Comparison of ENCODE assay signal across 17 cellular contexts in the genomic region with DNA sequence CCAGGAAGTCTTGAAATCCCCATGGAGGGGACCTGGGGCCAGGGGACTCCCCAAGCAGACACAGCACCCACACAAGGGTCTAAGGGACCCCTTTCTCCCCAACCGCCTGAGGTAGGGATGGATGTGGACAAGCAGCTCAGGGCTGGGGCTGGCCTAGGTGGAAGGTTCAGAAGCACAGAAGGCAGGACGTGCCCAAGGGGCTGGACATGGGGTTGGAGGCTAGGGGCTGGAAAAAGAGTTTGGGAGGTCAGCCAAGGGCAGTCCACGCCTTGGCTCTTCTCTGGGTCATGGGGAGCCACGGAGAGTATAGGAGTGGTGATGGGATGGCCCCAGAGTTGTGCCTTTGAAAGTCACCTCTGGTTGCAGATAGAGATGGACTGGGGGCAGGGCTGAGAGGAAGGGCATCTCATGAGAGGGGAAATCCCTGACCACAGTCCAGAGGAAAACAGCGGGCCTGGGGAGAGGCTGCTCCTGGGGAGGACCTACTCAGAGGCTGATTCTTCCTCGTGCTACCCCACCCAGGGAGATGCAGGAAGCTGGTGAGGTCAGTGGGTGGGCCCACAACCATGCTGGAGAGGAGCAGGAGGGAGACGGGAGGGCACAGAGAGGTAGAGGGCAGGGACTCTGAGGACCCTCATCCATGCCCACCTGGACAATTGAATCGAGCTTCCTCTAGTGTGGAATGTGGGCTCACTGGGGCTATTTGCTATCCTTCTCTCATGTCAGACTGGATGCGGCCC. TPM values are rescaled to one million over a fixed set of nuclear protein-coding genes. Genes with fewer than 3 reads are reported as not detected.
"Had no signal": no experiment of that assay in that cellular context is flagged by ENCODE, and none has a peak within 500 bp of the region (broad histone marks: within the 10 kb centered on the region; RNA-seq: fewer than 3 reads in every experiment).

No MANE protein-coding gene starts in this region.

- H3K27me3 ChIP-seq: pancreas, thyroid gland had no signal

- H3K27ac ChIP-seq: pancreas, thyroid gland, VCaP had no signal

- H3K9me3 ChIP-seq: esophagus squamous epithelium, pancreas, thyroid gland had no signal

- H3K27ac Mint-ChIP-seq: activated CD4-positive, alpha-beta T cell treated with anti-CD3 and anti-CD28 coated beads for 36 hours; activated CD8-positive, alpha-beta T cell treated with anti-CD3 and anti-CD28 coated beads for 36 hours; activated naive CD4-positive, alpha-beta T cell treated with anti-CD3 and anti-CD28 coated beads, Interleukin-2, amount 10 ng/mL, durations not matched to agents 7 days and 5 days; activated T-helper 17 cell treated with anti-CD3 and anti-CD28 coated beads, Interleukin-2, amount 50 U/mL, for 72 hours had no signal

- H3K36me3 Mint-ChIP-seq: activated naive CD4-positive, alpha-beta T cell treated with anti-CD3 and anti-CD28 coated beads, Interleukin-2, amount 10 ng/mL, durations not matched to agents 7 days and 5 days had no signal

- DNase-seq: activated CD4-positive, alpha-beta T cell treated with anti-CD3 and anti-CD28 coated beads for 36 hours; activated CD8-positive, alpha-beta T cell treated with anti-CD3 and anti-CD28 coated beads for 36 hours; activated naive CD4-positive, alpha-beta T cell treated with anti-CD3 and anti-CD28 coated beads, Interleukin-2, amount 10 ng/mL, durations not matched to agents 7 days and 5 days; esophagus squamous epithelium; foreskin fibroblast; mesendoderm; T1000; thyroid gland had no signal

- H3K9me3 Mint-ChIP-seq: activated CD8-positive, alpha-beta T cell treated with anti-CD3 and anti-CD28 coated beads for 36 hours; activated naive CD4-positive, alpha-beta T cell treated with anti-CD3 and anti-CD28 coated beads, Interleukin-2, amount 10 ng/mL, durations not matched to agents 7 days and 5 days; activated T-helper 17 cell treated with anti-CD3 and anti-CD28 coated beads, Interleukin-2, amount 50 U/mL, for 72 hours; central memory CD8-positive, alpha-beta T cell had no signal

- ATAC-seq: activated CD4-positive, alpha-beta T cell treated with anti-CD3 and anti-CD28 coated beads for 36 hours; activated CD8-positive, alpha-beta T cell treated with anti-CD3 and anti-CD28 coated beads for 36 hours; activated T-helper 17 cell treated with anti-CD3 and anti-CD28 coated beads, Interleukin-2, amount 50 U/mL, for 72 hours; pancreas had no signal

- H3K4me3 Mint-ChIP-seq: activated CD4-positive, alpha-beta T cell treated with anti-CD3 and anti-CD28 coated beads for 36 hours; activated CD8-positive, alpha-beta T cell treated with anti-CD3 and anti-CD28 coated beads for 36 hours; activated naive CD4-positive, alpha-beta T cell treated with anti-CD3 and anti-CD28 coated beads, Interleukin-2, amount 10 ng/mL, durations not matched to agents 7 days and 5 days; activated T-helper 17 cell treated with anti-CD3 and anti-CD28 coated beads, Interleukin-2, amount 50 U/mL, for 72 hours; central memory CD8-positive, alpha-beta T cell had no signal

- H3K4me1 Mint-ChIP-seq: activated CD4-positive, alpha-beta T cell treated with anti-CD3 and anti-CD28 coated beads for 36 hours; activated T-helper 17 cell treated with anti-CD3 and anti-CD28 coated beads, Interleukin-2, amount 50 U/mL, for 72 hours; central memory CD8-positive, alpha-beta T cell had no signal

- H3K4me3 ChIP-seq: esophagus squamous epithelium, pancreas, thyroid gland had no signal

- H3K4me1 ChIP-seq: pancreas had no signal

- H3K36me3 ChIP-seq: esophagus squamous epithelium, pancreas, thyroid gland had no signal

RNA-seq across cellular contexts. Expression of gene HSPA12B, which starts 2.5 kb away (rescaled TPM):
- total RNA-seq: activated CD4-positive, alpha-beta T cell treated with anti-CD3 and anti-CD28 coated beads for 36 hours; activated CD8-positive, alpha-beta T cell treated with anti-CD3 and anti-CD28 coated beads for 36 hours; activated T-helper 17 cell treated with anti-CD3 and anti-CD28 coated beads, Interleukin-2, amount 50 U/mL, for 72 hours had no signal
- polyA plus RNA-seq: keratinocyte, neural cell had no signal

RNA-seq across cellular contexts. Expression of gene SIGLEC1, which starts 17.6 kb away (rescaled TPM):
- total RNA-seq: activated CD4-positive, alpha-beta T cell treated with anti-CD3 and anti-CD28 coated beads for 36 hours; activated CD8-positive, alpha-beta T cell treated with anti-CD3 and anti-CD28 coated beads for 36 hours; activated T-helper 17 cell treated with anti-CD3 and anti-CD28 coated beads, Interleukin-2, amount 50 U/mL, for 72 hours; dermis microvascular lymphatic vessel endothelial cell had no signal
- polyA plus RNA-seq: keratinocyte had no signal

RNA-seq across cellular contexts. Expression of gene ADAM33, which starts 48.2 kb away (rescaled TPM):
- total RNA-seq: activated CD4-positive, alpha-beta T cell treated with anti-CD3 and anti-CD28 coated beads for 36 hours; activated CD8-positive, alpha-beta T cell treated with anti-CD3 and anti-CD28 coated beads for 36 hours; activated T-helper 17 cell treated with anti-CD3 and anti-CD28 coated beads, Interleukin-2, amount 50 U/mL, for 72 hours; dermis microvascular lymphatic vessel endothelial cell had no signal
- polyA plus RNA-seq: keratinocyte, neural cell had no signal

RNA-seq across cellular contexts. Expression of gene SPEF1, which starts 51.3 kb away (rescaled TPM):
- total RNA-seq: liver, skeletal muscle tissue had no signal
- polyA plus RNA-seq: liver had no signal
